18 cellular contexts compared by ENCODE assay signal in genomic region chrX:20445109-20445508, GRCh38.
A peak's percentile ranks its signal among the peaks of the same experiment; 100 is the strongest.
DNase-seq lines count a peak whose midpoint lies in the region; ATAC-seq lines count a peak whose summit lies in the region.
"Had no signal": no experiment of that assay in that cellular context is flagged by ENCODE, and none has a peak within 500 bp of the region (broad histone marks: within the 10 kb centered on the region; RNA-seq: fewer than 3 reads in every experiment).

No MANE protein-coding gene starts in this region.

- no peaks in the 10 kb centered on the region for H3K9me3 Mint-ChIP-seq in central memory CD8-positive, alpha-beta T cell
- H3K9me3 Mint-ChIP-seq in naive thymus-derived CD8-positive, alpha-beta T cell, result no peaks in the 10 kb centered on the region
- H3K9me3 Mint-ChIP-seq: activated naive CD4-positive, alpha-beta T cell treated with anti-CD3 and anti-CD28 coated beads, Interleukin-2, amount 10 ng/mL, durations not matched to agents 7 days and 5 days; neural crest cell had no signal

- peak overlapping the region; percentile 72 for H3K27ac Mint-ChIP-seq in central memory CD8-positive, alpha-beta T cell (ENCODE audit: low read depth)
- H3K27ac Mint-ChIP-seq in naive thymus-derived CD8-positive, alpha-beta T cell, result peak overlapping the region in 3 of 10 donors; percentile 19 to 65 (median 35)
- H3K27ac Mint-ChIP-seq: activated naive CD4-positive, alpha-beta T cell treated with anti-CD3 and anti-CD28 coated beads, Interleukin-2, amount 10 ng/mL, durations not matched to agents 7 days and 5 days had no signal

- ATAC-seq in GM18517 (IDR thresholded peaks at IDR 0.05; ENCODE audit: unreplicated experiment) (peak; percentile 67), GM19351 (IDR thresholded peaks at IDR 0.05; ENCODE audit: unreplicated experiment) (peak; percentile 50), HG03196 (IDR thresholded peaks at IDR 0.05; ENCODE audit: unreplicated experiment) (peak; percentile 76)
- ATAC-seq in central memory CD8-positive, alpha-beta T cell (replicated peaks; ENCODE audit: extremely low read depth, poor library complexity, severe bottlenecking), result peak; percentile 50
- no peak for ATAC-seq in naive thymus-derived CD8-positive, alpha-beta T cell

- no peak for DNase-seq in central memory CD8-positive, alpha-beta T cell (ENCODE audit: low spot score in 2 of 2)
- no peak for DNase-seq in naive thymus-derived CD8-positive, alpha-beta T cell
- no peak for DNase-seq in RKO (ENCODE audit: low spot score)
- DNase-seq in ureter (ENCODE audit: low spot score), result no peak
- DNase-seq: activated CD4-positive, alpha-beta T cell treated with anti-CD3 and anti-CD28 coated beads for 48 hours; activated naive CD4-positive, alpha-beta T cell treated with anti-CD3 and anti-CD28 coated beads, Interleukin-2, amount 10 ng/mL, durations not matched to agents 7 days and 5 days; activated T-cell treated with anti-CD3 and anti-CD28 coated beads, Interleukin-2, amount 50 U/mL, for 1 hour; AML-193; effector CD4-positive, alpha-beta T cell; KBM-7; midbrain; NCI-H2029; stimulated activated CD4-positive, alpha-beta T cell treated with anti-CD3 and anti-CD28 coated beads, Interleukin-2, amount 100 ng/mL, for 48 hours; upper lobe of left lung had no signal

- POLR2A ChIA-PET in naive thymus-derived CD8-positive, alpha-beta T cell (lab: Charles Lee), result no interaction called here

- H3K36me3 Mint-ChIP-seq in central memory CD8-positive, alpha-beta T cell (ENCODE audit: insufficient read depth), result no peaks in the 10 kb centered on the region
- H3K36me3 Mint-ChIP-seq in naive thymus-derived CD8-positive, alpha-beta T cell, result no peaks in the 10 kb centered on the region

- peaks cover 30% of the 10 kb centered on the region for H3K4me1 Mint-ChIP-seq in central memory CD8-positive, alpha-beta T cell
- H3K4me1 Mint-ChIP-seq in naive thymus-derived CD8-positive, alpha-beta T cell, result peaks cover 17 to 61% (median 44%) of the 10 kb centered on the region in 4 donors

- H3K4me3 Mint-ChIP-seq in central memory CD8-positive, alpha-beta T cell, result peak overlapping the region; percentile 47
- peak overlapping the region in 2 of 10 donors; percentile 19 to 35 for H3K4me3 Mint-ChIP-seq in naive thymus-derived CD8-positive, alpha-beta T cell
- H3K4me3 Mint-ChIP-seq: activated naive CD4-positive, alpha-beta T cell treated with anti-CD3 and anti-CD28 coated beads, Interleukin-2, amount 10 ng/mL, durations not matched to agents 7 days and 5 days; neural crest cell had no signal

- no peaks in the 10 kb centered on the region for H3K27me3 Mint-ChIP-seq in central memory CD8-positive, alpha-beta T cell
- no peaks in the 10 kb centered on the region for H3K27me3 Mint-ChIP-seq in naive thymus-derived CD8-positive, alpha-beta T cell

Comparison
In these comparisons a context has a peak if more than half of its experiments do, and no peak if none do; other contexts are left out.
1. ATAC-seq: peak in GM18517 (single experiment), GM19351 (single experiment), HG03196 (single experiment) and central memory CD8-positive, alpha-beta T cell (single experiment); none in naive thymus-derived CD8-positive, alpha-beta T cell (0 of 2).